In genomic region chr7:112391841-112392286, GRCh38 we compare ENCODE assay signal across 8 cellular contexts. TPM values are rescaled to one million over a fixed set of nuclear protein-coding genes. Genes with fewer than 3 reads are reported as not detected.
A peak's percentile ranks its signal among the peaks of the same experiment; 100 is the strongest.
DNase-seq lines count a peak whose midpoint lies in the region; ATAC-seq and TF ChIP-seq lines count a peak whose summit lies in the region.
"Not testable (repeated sequence)": the region's sequence is repeated elsewhere in the genome, so short reads cannot be mapped to it uniquely, and the experiment has no call there.

No MANE protein-coding gene starts in this region.

- H3K36me3 ChIP-seq in CD8-positive, alpha-beta memory T cell (ENCODE audit: insufficient read depth, low read length); esophagus (ENCODE audit: control insufficient read depth in 2 of 2, insufficient read depth in 2 of 2, low read length in 1 of 2): not testable (repeated sequence)

- not testable (repeated sequence) for H3K9me3 Mint-ChIP-seq in CD8-positive, alpha-beta memory T cell

- peak overlapping the region; percentile 60 for H3K4me3 ChIP-seq in CD8-positive, alpha-beta memory T cell (ENCODE audit: low read length)
- H3K4me3 ChIP-seq in LNCaP clone FGC (ENCODE audit: low read depth, low read length) (peak overlapping the region; percentile 44), esophagus (ENCODE audit: low read depth in 1 of 2, low read length in 2 of 2) (peak overlapping the region; percentile 39 to 53)

- peaks cover 13 to 16% (median 15%) of the 10 kb centered on the region in 3 donors for H3K4me1 Mint-ChIP-seq in CD8-positive, alpha-beta memory T cell

- peak; percentile 62 for ATAC-seq in GM21526 (IDR thresholded peaks at IDR 0.05; ENCODE audit: low FRiP score, unreplicated experiment)

- not testable (repeated sequence) for H3K27me3 ChIP-seq in CD8-positive, alpha-beta memory T cell (ENCODE audit: insufficient read depth, low read length, poor library complexity, severe bottlenecking); esophagus (ENCODE audit: control insufficient read depth in 1 of 2, insufficient read depth in 2 of 2, low read length in 2 of 2)

- TF ChIP-seq CTCF in LNCaP clone FGC (IDR thresholded peaks at IDR 0.05; ENCODE audit: control insufficient read depth, extremely low read depth, insufficient read depth): not testable (repeated sequence)

- not testable (repeated sequence) for H3K36me3 Mint-ChIP-seq in CD8-positive, alpha-beta memory T cell

- CTCF ChIA-PET in CD8-positive, alpha-beta memory T cell (lab: Charles Lee): not testable (repeated sequence)

- H3K27me3 Mint-ChIP-seq in CD8-positive, alpha-beta memory T cell: peaks cover 2 to 10% of the 10 kb centered on the region in 2 donors

- H3K4me1 ChIP-seq in CD8-positive, alpha-beta memory T cell (ENCODE audit: insufficient read depth, low read length); esophagus (ENCODE audit: control insufficient read depth in 2 of 2, insufficient read depth in 2 of 2, low read length in 1 of 2): not testable (repeated sequence)

- WGBS in esophagus, 2 donors: 0 to 1% methylated on average over 34 to 37 of the region's 37 CpGs

- H3K9me3 ChIP-seq in CD8-positive, alpha-beta memory T cell (ENCODE audit: low read length); esophagus (ENCODE audit: control insufficient read depth in 2 of 2, insufficient read depth in 1 of 2, low read depth in 1 of 2, low read length in 1 of 2): not testable (repeated sequence)

- peak overlapping the region; percentile 64 to 88 (median 78) for H3K27ac Mint-ChIP-seq in CD8-positive, alpha-beta memory T cell

- H3K27ac ChIP-seq in CD8-positive, alpha-beta memory T cell (ENCODE audit: low read depth, low read length): peak overlapping the region; percentile 35
- H3K27ac ChIP-seq in esophagus (ENCODE audit: low read depth in 2 of 2, low read length in 1 of 2): peak overlapping the region; percentile 7 to 72

- POLR2A ChIA-PET in CD8-positive, alpha-beta memory T cell (lab: Charles Lee): not testable (repeated sequence)

- DNase-seq in CD8-positive, alpha-beta memory T cell: peak; percentile 43 to 78 (median 69)
- peak; percentile 49 for DNase-seq in LNCaP clone FGC (ENCODE audit: low read depth)
- DNase-seq in RKO (ENCODE audit: low spot score): peak; percentile 89
- DNase-seq in activated T-cell treated with anti-CD3 and anti-CD28 coated beads, Interleukin-2, amount 50 U/mL, for 48 hours: peak; percentile 76 to 81
- peak; percentile 62 for DNase-seq in mucosa of gallbladder (ENCODE audit: low spot score)
- peak; percentile 30 for DNase-seq in stimulated activated CD8-positive, alpha-beta memory T cell treated with anti-CD3 and anti-CD28 coated beads, Interleukin-15, amount 100 ng/mL, for 24 hours (ENCODE audit: low read depth)

- H3K4me3 Mint-ChIP-seq in CD8-positive, alpha-beta memory T cell: peak overlapping the region; percentile 80 to 92 (median 86)

RNA-seq across cellular contexts. Expression of gene IFRD1, which starts 58.4 kb away (rescaled TPM):
- total RNA-seq in CD8-positive, alpha-beta memory T cell: 10 to 100 TPM; 56.6 to 58.8 TPM
- 37.9 TPM for polyA plus RNA-seq in CD8-positive, alpha-beta memory T cell
- 10 to 100 TPM; 25.1 to 33.3 TPM for polyA plus RNA-seq in esophagus
- total RNA-seq in mucosa of gallbladder: 45.8 TPM

Comparison
In these comparisons a context has a peak if more than half of its experiments do, and no peak if none do; other contexts are left out.
1. Peak in every context shown above with its lines: DNase-seq, ATAC-seq, H3K4me3 ChIP-seq and H3K27ac ChIP-seq.
2. DNase-seq: peak in every context shown above with its lines; median percentile 89 in RKO; 78 in activated T-cell treated with anti-CD3 and anti-CD28 coated beads, Interleukin-2, amount 50 U/mL, for 48 hours; 69 in CD8-positive, alpha-beta memory T cell; 62 in mucosa of gallbladder; 49 in LNCaP clone FGC; 30 in stimulated activated CD8-positive, alpha-beta memory T cell treated with anti-CD3 and anti-CD28 coated beads, Interleukin-15, amount 100 ng/mL, for 24 hours.